16 cellular contexts compared by ENCODE assay signal in genomic region chr9:69190866-69191672, GRCh38. TPM values are rescaled to one million over a fixed set of nuclear protein-coding genes. Genes with fewer than 3 reads are reported as not detected.
DNase-seq lines count a peak whose midpoint lies in the region; ATAC-seq and TF ChIP-seq lines count a peak whose summit lies in the region.
"Had no signal": no experiment of that assay in that cellular context is flagged by ENCODE, and none has a peak within 500 bp of the region (broad histone marks: within the 10 kb centered on the region; RNA-seq: fewer than 3 reads in every experiment).

No MANE protein-coding gene starts in this region.

- no peaks in the 10 kb centered on the region for H3K27me3 ChIP-seq in foreskin keratinocyte
- H3K27me3 ChIP-seq: SJCRH30, testis had no signal

- ATAC-seq in GM18907 (IDR thresholded peaks at IDR 0.05; ENCODE audit: unreplicated experiment) (peak; percentile 3), HG03354 (IDR thresholded peaks at IDR 0.05; ENCODE audit: poor library complexity, severe bottlenecking, unreplicated experiment) (peak; percentile 15), HG02981 (IDR thresholded peaks at IDR 0.05; ENCODE audit: unreplicated experiment) (no peak), foreskin keratinocyte (no peak)

- DNase-seq in nephron progenitor cell (no peak), foreskin keratinocyte (no peak)
- DNase-seq in activated CD4-positive, alpha-beta T cell treated with anti-CD3 and anti-CD28 coated beads, Interleukin-2, amount 50 U/mL, for 48 hours = no peak
- no peak for DNase-seq in stimulated activated CD4-positive, alpha-beta T cell treated with anti-CD3 and anti-CD28 coated beads, Interleukin-4, amount 100 ng/mL, for 24 hours
- DNase-seq: activated CD4-positive, CD25-positive, alpha-beta regulatory T cell treated with anti-CD3 and anti-CD28 coated beads, Interleukin-2, amount 50 U/mL, for 72 hours; activated CD8-positive, alpha-beta memory T cell treated with anti-CD3 and anti-CD28 coated beads, Interleukin-2, amount 50 U/mL, for 48 hours; aorta; H7; NCI-H2029; SJCRH30; T-helper 9 cell; testis had no signal

- H3K27ac ChIP-seq in cingulate gyrus (ENCODE audit: low read depth, low read length) = peak overlapping the region; percentile 4
- H3K27ac ChIP-seq in foreskin keratinocyte = no peak overlapping the region
- H3K27ac ChIP-seq: SJCRH30, testis had no signal

- H3K4me1 Mint-ChIP-seq in nephron progenitor cell = peaks cover 7% of the 10 kb centered on the region

- no peak overlapping the region for H3K4me3 Mint-ChIP-seq in nephron progenitor cell

- H3K27ac Mint-ChIP-seq in nephron progenitor cell = peak overlapping the region; percentile 30

- H3K36me3 Mint-ChIP-seq in nephron progenitor cell (ENCODE audit: low read depth) = no peaks in the 10 kb centered on the region

- peaks cover 22% of the 10 kb centered on the region for H3K4me1 ChIP-seq in foreskin keratinocyte

- no peaks in the 10 kb centered on the region for H3K9me3 Mint-ChIP-seq in nephron progenitor cell

- no peak for TF ChIP-seq CTCF in nephron progenitor cell (IDR thresholded peaks at IDR 0.05)
- no peak for TF ChIP-seq CTCF in foreskin keratinocyte (conservative IDR thresholded peaks at IDR 0.05)

- H3K27me3 Mint-ChIP-seq in nephron progenitor cell (ENCODE audit: low read depth, poor library complexity) = peaks cover 4% of the 10 kb centered on the region

RNA-seq across cellular contexts. Expression of gene TJP2, which starts 17.0 kb away (rescaled TPM):
- total RNA-seq in foreskin keratinocyte = 126 and 140 TPM in 2 replicates
- polyA plus RNA-seq in foreskin keratinocyte = 57.9 and 59.8 TPM in 2 replicates

Comparison
In these comparisons a context has a peak if more than half of its experiments do, and no peak if none do; other contexts are left out.
1. ATAC-seq: peak in GM18907 (single experiment) and HG03354 (single experiment); none in HG02981 (single experiment) and foreskin keratinocyte (single experiment).